ENCODE assay signal across 1 cellular context in the genomic region with DNA sequence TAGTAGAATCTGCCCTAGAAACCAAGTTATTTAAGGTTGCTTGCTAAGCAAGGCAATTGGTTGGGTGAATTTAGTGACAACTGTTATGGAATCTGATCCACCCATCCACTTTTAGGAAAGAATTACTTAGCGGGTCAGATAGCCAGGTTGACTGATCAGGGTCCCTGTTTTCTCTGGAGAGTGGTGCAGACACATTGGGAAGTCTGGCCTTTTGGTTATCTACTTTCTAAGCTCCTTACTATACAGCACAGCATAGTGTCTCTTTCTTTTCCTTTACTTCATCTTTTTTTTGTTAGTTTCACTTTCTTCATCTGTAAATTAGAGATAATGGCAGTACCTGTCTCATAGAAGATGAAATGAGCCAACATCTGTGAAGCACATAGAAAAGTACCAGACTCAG.
TF ChIP-seq lines count a peak whose summit lies in the region.

No MANE protein-coding gene starts in this region.

TF ChIP-seq in endothelial cell of umbilical vein, 7 proteins besides CTCF, POLR2A, EP300 and RAD21 (continued from another document):
- TF ChIP-seq JUN (IDR thresholded peaks at IDR 0.05; ENCODE audit: borderline replicate concordance, insufficient read depth, insufficient read length, low read depth) (no peak), FOS (IDR thresholded peaks at IDR 0.05; ENCODE audit: borderline replicate concordance, insufficient read depth, low read length) (no peak), GATA2 (IDR thresholded peaks at IDR 0.05; ENCODE audit: insufficient read depth, insufficient read length, low read depth, low read length) (no peak), POLR2AphosphoS5 (IDR thresholded peaks at IDR 0.05; ENCODE audit: insufficient read depth, low read depth, low read length) (no peak), EZH2 (IDR thresholded peaks at IDR 0.05; ENCODE audit: borderline replicate concordance, low read depth, low read length, severe bottlenecking) (no peak)
- TF ChIP-seq, protein P1, sequence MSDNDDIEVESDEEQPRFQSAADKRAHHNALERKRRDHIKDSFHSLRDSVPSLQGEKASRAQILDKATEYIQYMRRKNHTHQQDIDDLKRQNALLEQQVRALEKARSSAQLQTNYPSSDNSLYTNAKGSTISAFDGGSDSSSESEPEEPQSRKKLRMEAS (IDR thresholded peaks at IDR 0.05; ENCODE audit: insufficient read depth, insufficient read length): no peak
